ENCODE assay signal across 6 cellular contexts in genomic region chr15:89854863-89855262, GRCh38. TPM values are rescaled to one million over a fixed set of nuclear protein-coding genes. Genes with fewer than 3 reads are reported as not detected.
A peak's percentile ranks its signal among the peaks of the same experiment; 100 is the strongest.
DNase-seq lines count a peak whose midpoint lies in the region; ATAC-seq, FAIRE-seq and TF ChIP-seq lines count a peak whose summit lies in the region.
"Not testable (repeated sequence)": the region's sequence is repeated elsewhere in the genome, so short reads cannot be mapped to it uniquely, and the experiment has no call there.
"Had no signal": no experiment of that assay in that cellular context is flagged by ENCODE, and none has a peak within 500 bp of the region (broad histone marks: within the 10 kb centered on the region; RNA-seq: fewer than 3 reads in every experiment).

No MANE protein-coding gene starts in this region.

- H4K20me1 ChIP-seq in HepG2 (ENCODE audit: insufficient read depth, low read length): not testable (repeated sequence)

- not testable (repeated sequence) for H3K27me3 ChIP-seq in HepG2 (ENCODE audit: control insufficient read depth in 1 of 2, insufficient read depth in 2 of 2, low read length in 2 of 2)

- not testable (repeated sequence) for TF ChIP-seq EP300 in HepG2 (IDR thresholded peaks at IDR 0.05; ENCODE audit: low read depth in 2 of 2, low read length in 2 of 2); HepG2 (CRISPR knock-in tag; IDR thresholded peaks at IDR 0.05; ENCODE audit: borderline replicate concordance)

- TF ChIP-seq RAD21 in HepG2 (CRISPR knock-in tag; IDR thresholded peaks at IDR 0.05): not testable (repeated sequence)

- FAIRE-seq in HepG2 (lab: Jason Lieb, UNC): not testable (repeated sequence)

- BruUV-seq in HepG2 (replicated peaks; lab: Mats Ljungman, UMichigan): not testable (repeated sequence)

- H3K9ac ChIP-seq in HepG2 (ENCODE audit: insufficient read depth, low read depth, low read length): not testable (repeated sequence)

- H3K4me1 ChIP-seq in HepG2 (ENCODE audit: insufficient read depth, low read length): peaks cover 58% of the 10 kb centered on the region

- CTCF ChIA-PET in HepG2 (lab: Yijun Ruan, JAX; ENCODE audit: low intra/inter-chr PET ratio, low total read pairs): not testable (repeated sequence)

- peak; percentile 36 for DNase-seq in HepG2 (ENCODE audit: low spot score)

- TF ChIP-seq CTCF in HepG2 (CRISPR knock-in tag; IDR thresholded peaks at IDR 0.05): not testable (repeated sequence)

- H3K36me3 ChIP-seq in HepG2 (replicated peaks in 1 of 2; ENCODE audit: control insufficient read depth in 1 of 2, insufficient read depth in 2 of 2, low read length in 2 of 2): not testable (repeated sequence)

- not testable (repeated sequence) for H3K27ac ChIP-seq in HepG2 (ENCODE audit: extremely low read length, insufficient read depth, low read length)

- in situ Hi-C loops in HepG2 (cut with HindIII; ENCODE audit: extremely low pct_ligation_motif_present, low pct_unique_long_range_greater_than_20kb): not testable (repeated sequence)

- POLR2A ChIA-PET in HepG2 (lab: Yijun Ruan, JAX): not testable (repeated sequence)

- H3K79me2 ChIP-seq in HepG2 (ENCODE audit: insufficient read depth, low read length): not testable (repeated sequence)

- H3K4me3 ChIP-seq in HepG2 (replicated peaks in 1 of 3; ENCODE audit: insufficient read depth in 1 of 3, low read depth in 2 of 3, low read length in 3 of 3): not testable (repeated sequence)

- not testable (repeated sequence) for H2AFZ ChIP-seq in HepG2 (ENCODE audit: low read length)

- not testable (repeated sequence) for TF ChIP-seq POLR2A in HepG2 (IDR thresholded peaks at IDR 0.05; ENCODE audit: insufficient read depth in 1 of 2, low read depth in 2 of 2, low read length in 2 of 2)

- H3K4me2 ChIP-seq in HepG2 (ENCODE audit: low read depth, low read length): not testable (repeated sequence)

- WGBS in HepG2 (ENCODE audit: low lambda C conversion rate): 25% methylated on average over 10 of the region's 17 CpGs

- intact Hi-C loops in HepG2 (cut with micrococcal nuclease; ENCODE audit: unreplicated experiment): not testable (repeated sequence)

- not testable (repeated sequence) for H3K9me3 ChIP-seq in HepG2 (ENCODE audit: low read length)

- ATAC-seq in HepG2: not testable (repeated sequence)

TF ChIP-seq in HepG2, 621 proteins besides CTCF, POLR2A, EP300 and RAD21 (continues in another document):
- TF ChIP-seq TFDP2 (CRISPR knock-in tag; IDR thresholded peaks at IDR 0.05) (peak; percentile 40; the same call in 1 of the 2 replicates), SP5 (CRISPR knock-in tag; IDR thresholded peaks at IDR 0.05; ENCODE audit: borderline replicate concordance, low read depth) (peak; percentile 31; the same call in 1 of the 2 replicates), SOX13 (CRISPR knock-in tag; conservative IDR thresholded peaks at IDR 0.05 in 1 of 2, IDR thresholded peaks at IDR 0.05 in 1 of 2) (peak in 1 of 2 experiments; percentile 44; a peak in 2 of 4 replicates), BCL6 (CRISPR knock-in tag; IDR thresholded peaks at IDR 0.05) (peak; percentile 15; the same call in 1 of the 2 replicates), SOX6 (CRISPR knock-in tag; IDR thresholded peaks at IDR 0.05) (peak; percentile 66), CEBPG (CRISPR knock-in tag; IDR thresholded peaks at IDR 0.05) (peak; percentile 39; the same call in 1 of the 2 replicates)
- TF ChIP-seq SOX13, SOX6 (IDR thresholded peaks at IDR 0.05): not testable (repeated sequence)

RNA-seq across cellular contexts. Expression of gene AP3S2, which starts 38.9 kb away (rescaled TPM):
- 44.4 and 69.5 TPM in 2 replicates for total RNA-seq in HepG2 (2016; rRNA removed; fragmentation: Illumina TruSeq; extraction: Trizol)
- total RNA-seq in HepG2 (2016; cell fraction: cytosol; rRNA removed; fragmentation: Illumina TruSeq; extraction: Trizol; ENCODE audit: low read depth): 14.8 and 16.1 TPM in 2 replicates
- 44.6 and 83.7 TPM in 2 replicates for total RNA-seq in HepG2 (2016; cell fraction: insoluble cytoplasmic fraction; rRNA removed; fragmentation: Illumina TruSeq; extraction: Trizol)
- total RNA-seq in HepG2 (2016; cell fraction: membrane; rRNA removed; fragmentation: Illumina TruSeq; extraction: Trizol): 19.4 and 21.8 TPM in 2 replicates
- total RNA-seq in HepG2 (2016; cell fraction: nucleus; rRNA removed; fragmentation: Illumina TruSeq; extraction: Trizol): 26.9 and 31.9 TPM in 2 replicates
- polyA plus RNA-seq in HepG2 (2011; rRNA removed): 16.5 and 17.6 TPM in 2 replicates
- 13.1 and 25.8 TPM in 2 replicates for polyA plus RNA-seq in HepG2 (2011; cell fraction: cytosol; rRNA removed)
- 10.5 and 11.5 TPM in 2 replicates for polyA plus RNA-seq in HepG2 (2011; cell fraction: nucleus; rRNA removed)
- polyA plus RNA-seq in HepG2 (2012): 22.0 and 35.9 TPM in 2 replicates
- 4.3 and 5.8 TPM in 2 replicates for polyA plus RNA-seq in HepG2 (2016; cell fraction: cytosol; fragmentation: Illumina TruSeq; extraction: Trizol; ENCODE audit: low read depth)
- polyA plus RNA-seq in HepG2 (2016; cell fraction: insoluble cytoplasmic fraction; fragmentation: Illumina TruSeq; extraction: Trizol; ENCODE audit: low read depth): 44.5 and 54.7 TPM in 2 replicates
- polyA plus RNA-seq in HepG2 (2016; cell fraction: membrane; fragmentation: Illumina TruSeq; extraction: Trizol; ENCODE audit: low read depth): 8.7 and 9.0 TPM in 2 replicates
- polyA plus RNA-seq in HepG2 (2016; cell fraction: nucleus; fragmentation: Illumina TruSeq; extraction: Trizol; ENCODE audit: insufficient read depth, low read depth): 14.9 and 16.6 TPM in 2 replicates
- 52.1 and 55.9 TPM in 2 replicates for polyA minus RNA-seq in HepG2 (2011; rRNA and poly(A)+ RNA removed; ENCODE audit: low replicate concordance)
- polyA minus RNA-seq in HepG2 (2011; cell fraction: cytosol; rRNA and poly(A)+ RNA removed): 20.8 and 31.4 TPM in 2 replicates
- 37.1 and 44.4 TPM in 2 replicates for polyA minus RNA-seq in HepG2 (2011; cell fraction: nucleus; rRNA and poly(A)+ RNA removed)

RNA-seq across cellular contexts. Expression of gene ANPEP, which starts 40.2 kb away (rescaled TPM):
- 34.6 and 60.4 TPM in 2 replicates for total RNA-seq in HepG2 (2016; rRNA removed; fragmentation: Illumina TruSeq; extraction: Trizol)
- 15.6 and 16.8 TPM in 2 replicates for total RNA-seq in HepG2 (2016; cell fraction: cytosol; rRNA removed; fragmentation: Illumina TruSeq; extraction: Trizol; ENCODE audit: low read depth)
- total RNA-seq in HepG2 (2016; cell fraction: insoluble cytoplasmic fraction; rRNA removed; fragmentation: Illumina TruSeq; extraction: Trizol): 26.1 and 65.2 TPM in 2 replicates
- 26.0 and 27.7 TPM in 2 replicates for total RNA-seq in HepG2 (2016; cell fraction: membrane; rRNA removed; fragmentation: Illumina TruSeq; extraction: Trizol)
- total RNA-seq in HepG2 (2016; cell fraction: nucleus; rRNA removed; fragmentation: Illumina TruSeq; extraction: Trizol): 86.6 and 113 TPM in 2 replicates
- polyA plus RNA-seq in HepG2 (2011; rRNA removed): 91.6 and 133 TPM in 2 replicates
- polyA plus RNA-seq in HepG2 (2011; cell fraction: cytosol; rRNA removed): 71.6 and 76.1 TPM in 2 replicates
- polyA plus RNA-seq in HepG2 (2011; cell fraction: nucleus; rRNA removed): 264 and 286 TPM in 2 replicates
- polyA plus RNA-seq in HepG2 (2012): 157 and 182 TPM in 2 replicates
- 14.0 and 14.9 TPM in 2 replicates for polyA plus RNA-seq in HepG2 (2016; cell fraction: cytosol; fragmentation: Illumina TruSeq; extraction: Trizol; ENCODE audit: low read depth)
- polyA plus RNA-seq in HepG2 (2016; cell fraction: insoluble cytoplasmic fraction; fragmentation: Illumina TruSeq; extraction: Trizol; ENCODE audit: low read depth): 44.3 and 62.9 TPM in 2 replicates
- polyA plus RNA-seq in HepG2 (2016; cell fraction: membrane; fragmentation: Illumina TruSeq; extraction: Trizol; ENCODE audit: low read depth): 31.7 and 35.7 TPM in 2 replicates
- polyA plus RNA-seq in HepG2 (2016; cell fraction: nucleus; fragmentation: Illumina TruSeq; extraction: Trizol; ENCODE audit: insufficient read depth, low read depth): 327 and 338 TPM in 2 replicates
- polyA minus RNA-seq in HepG2 (2011; rRNA and poly(A)+ RNA removed; ENCODE audit: low replicate concordance): 0.07 and 103 TPM in 2 replicates
- 60.8 and 79.8 TPM in 2 replicates for polyA minus RNA-seq in HepG2 (2011; cell fraction: cytosol; rRNA and poly(A)+ RNA removed)
- polyA minus RNA-seq in HepG2 (2011; cell fraction: nucleus; rRNA and poly(A)+ RNA removed): 44.8 and 60.0 TPM in 2 replicates
- polyA plus RNA-seq: CD4-positive, alpha-beta memory T cell; CD8-positive, alpha-beta memory T cell had no signal

RNA-seq across cellular contexts. Expression of gene ARPIN, which starts 57.9 kb away (rescaled TPM):
- total RNA-seq in HepG2 (2016; rRNA removed; fragmentation: Illumina TruSeq; extraction: Trizol): 5.0 and 5.3 TPM in 2 replicates
- 1.2 and 1.7 TPM in 2 replicates for total RNA-seq in HepG2 (2016; cell fraction: cytosol; rRNA removed; fragmentation: Illumina TruSeq; extraction: Trizol; ENCODE audit: low read depth)
- 4.1 and 5.0 TPM in 2 replicates for total RNA-seq in HepG2 (2016; cell fraction: insoluble cytoplasmic fraction; rRNA removed; fragmentation: Illumina TruSeq; extraction: Trizol)
- total RNA-seq in HepG2 (2016; cell fraction: membrane; rRNA removed; fragmentation: Illumina TruSeq; extraction: Trizol): 2.6 and 2.8 TPM in 2 replicates
- 4.1 and 5.5 TPM in 2 replicates for total RNA-seq in HepG2 (2016; cell fraction: nucleus; rRNA removed; fragmentation: Illumina TruSeq; extraction: Trizol)
- 2.8 and 2.9 TPM in 2 replicates for polyA plus RNA-seq in HepG2 (2011; rRNA removed)
- polyA plus RNA-seq in HepG2 (2011; cell fraction: cytosol; rRNA removed): 1.7 and 2.2 TPM in 2 replicates
- polyA plus RNA-seq in HepG2 (2011; cell fraction: nucleus; rRNA removed): 3.2 and 3.8 TPM in 2 replicates
- polyA plus RNA-seq in HepG2 (2012): 1.8 and 3.2 TPM in 2 replicates
- 0.83 and 1.00 TPM in 2 replicates for polyA plus RNA-seq in HepG2 (2016; cell fraction: cytosol; fragmentation: Illumina TruSeq; extraction: Trizol; ENCODE audit: low read depth)
- 4.0 and 4.8 TPM in 2 replicates for polyA plus RNA-seq in HepG2 (2016; cell fraction: insoluble cytoplasmic fraction; fragmentation: Illumina TruSeq; extraction: Trizol; ENCODE audit: low read depth)
- 1.8 TPM in 2 replicates for polyA plus RNA-seq in HepG2 (2016; cell fraction: membrane; fragmentation: Illumina TruSeq; extraction: Trizol; ENCODE audit: low read depth)
- polyA plus RNA-seq in HepG2 (2016; cell fraction: nucleus; fragmentation: Illumina TruSeq; extraction: Trizol; ENCODE audit: insufficient read depth, low read depth): 4.8 and 6.0 TPM in 2 replicates
- 4.6 and 18.8 TPM in 2 replicates for polyA minus RNA-seq in HepG2 (2011; rRNA and poly(A)+ RNA removed; ENCODE audit: low replicate concordance)
- 1.5 and 1.8 TPM in 2 replicates for polyA minus RNA-seq in HepG2 (2011; cell fraction: cytosol; rRNA and poly(A)+ RNA removed)
- polyA minus RNA-seq in HepG2 (2011; cell fraction: nucleus; rRNA and poly(A)+ RNA removed): 4.5 and 6.6 TPM in 2 replicates
- total RNA-seq: CD4-positive, alpha-beta T cell; CD4-positive, CD25-positive, alpha-beta regulatory T cell; CD8-positive, alpha-beta T cell had no signal
- polyA plus RNA-seq: CD4-positive, alpha-beta memory T cell; CD4-positive, CD25-positive, alpha-beta regulatory T cell; CD8-positive, alpha-beta memory T cell had no signal
